In the genomic region with DNA sequence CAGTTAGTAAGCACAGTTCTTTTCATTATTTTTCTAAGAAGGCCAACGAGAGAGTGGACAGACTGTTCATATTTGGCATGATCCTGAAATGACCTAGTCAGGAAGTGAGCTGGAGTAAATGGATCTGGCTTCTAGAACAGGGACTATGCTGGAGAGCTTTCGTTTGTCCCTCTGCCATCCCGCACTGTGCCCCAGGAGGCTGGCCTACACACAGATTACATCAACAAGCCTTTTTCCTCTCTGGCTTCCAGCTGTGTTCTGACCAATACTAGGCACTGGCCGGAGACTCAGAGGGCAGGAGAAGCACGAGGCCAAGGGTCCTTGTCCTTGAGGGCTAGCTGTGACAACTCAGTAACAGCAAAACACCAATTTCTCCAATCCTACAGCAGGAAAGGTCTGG, we compare ENCODE assay signal across 12 cellular contexts.
DNase-seq lines count a peak whose midpoint lies in the region; ATAC-seq, FAIRE-seq and TF ChIP-seq lines count a peak whose summit lies in the region.
"Had no signal": no experiment of that assay in that cellular context is flagged by ENCODE, and none has a peak within 500 bp of the region (broad histone marks: within the 10 kb centered on the region; RNA-seq: fewer than 3 reads in every experiment).

No MANE protein-coding gene starts in this region.

- TF ChIP-seq CTCF in liver (IDR thresholded peaks at IDR 0.05; ENCODE audit: low read depth, low read length, missing input control) (no peak), HepG2 (CRISPR knock-in tag; IDR thresholded peaks at IDR 0.05) (no peak), WERI-Rb-1 (IDR thresholded peaks at IDR 0.05; ENCODE audit: low read depth, low read length) (no peak)

- H3K79me2 ChIP-seq in HepG2 (ENCODE audit: insufficient read depth, low read length): no peaks in the 10 kb centered on the region

- H3K18ac ChIP-seq in mesenchymal stem cell (ENCODE audit: low read depth in 1 of 2, low read length in 2 of 2): no peak overlapping the region

- H3K27ac ChIP-seq in liver (ENCODE audit: low read depth in 1 of 2, low read length in 2 of 2) (no peak overlapping the region), HepG2 (ENCODE audit: extremely low read length, insufficient read depth, low read length) (no peak overlapping the region), mesenchymal stem cell (ENCODE audit: low read length, poor library complexity, severe bottlenecking) (no peak overlapping the region), WERI-Rb-1 (no peak overlapping the region)

- no TSS peak for BruUV-seq in HepG2 (replicated peaks; lab: Mats Ljungman, UMichigan)

- no peak overlapping the region for H2BK120ac ChIP-seq in mesenchymal stem cell (ENCODE audit: low read depth, low read length)

- 73% methylated on average over 5 of the region's 5 CpGs for WGBS in liver
- WGBS in HepG2 (ENCODE audit: low lambda C conversion rate): 74% methylated on average over 5 of the region's 5 CpGs
- WGBS in mesenchymal stem cell: 70% methylated on average over 5 of the region's 5 CpGs

- no peak overlapping the region for H2AFZ ChIP-seq in HepG2 (ENCODE audit: low read length)
- no peak overlapping the region for H2AFZ ChIP-seq in mesenchymal stem cell (ENCODE audit: low read depth, low read length)

- no peaks in the 10 kb centered on the region for H4K20me1 ChIP-seq in HepG2 (ENCODE audit: insufficient read depth, low read length)

- intact Hi-C loops in HepG2 (cut with micrococcal nuclease; ENCODE audit: unreplicated experiment): no loop called here

- peak overlapping the region in 1 of 2 experiments; percentile 2 for H3K14ac ChIP-seq in mesenchymal stem cell (ENCODE audit: low read length in 2 of 2)

- TF ChIP-seq RAD21 in liver (IDR thresholded peaks at IDR 0.05): no peak
- TF ChIP-seq RAD21 in HepG2 (CRISPR knock-in tag; IDR thresholded peaks at IDR 0.05): no peak

- H3K4me3 ChIP-seq in liver (ENCODE audit: low read depth in 1 of 3, low read length in 3 of 3) (no peak overlapping the region), HepG2 (replicated peaks in 1 of 3; ENCODE audit: insufficient read depth in 1 of 3, low read depth in 2 of 3, low read length in 3 of 3) (no peak overlapping the region), mesenchymal stem cell (ENCODE audit: insufficient read depth in 1 of 2, low read depth in 1 of 2, low read length in 2 of 2) (no peak overlapping the region), WERI-Rb-1 (ENCODE audit: low read depth, low read length) (no peak overlapping the region)

- no peak overlapping the region for H2AK5ac ChIP-seq in mesenchymal stem cell (ENCODE audit: low read length, severe bottlenecking)

- no peak for TF ChIP-seq POLR2A in HepG2 (IDR thresholded peaks at IDR 0.05; ENCODE audit: insufficient read depth in 1 of 2, low read depth in 2 of 2, low read length in 2 of 2)

- H3K23ac ChIP-seq in mesenchymal stem cell (ENCODE audit: low read length in 2 of 2): peak overlapping the region in 1 of 2 experiments; percentile 57

- CTCF ChIA-PET in HepG2 (lab: Yijun Ruan, JAX; ENCODE audit: low intra/inter-chr PET ratio, low total read pairs): no interaction called here

- peak overlapping the region; percentile 14 for H4K8ac ChIP-seq in mesenchymal stem cell (ENCODE audit: low read length)

- H3K27me3 ChIP-seq in liver (ENCODE audit: control insufficient read depth in 4 of 4, insufficient read depth in 4 of 4, low read length in 3 of 4): no peaks in the 10 kb centered on the region
- H3K27me3 ChIP-seq in HepG2 (ENCODE audit: control insufficient read depth in 1 of 2, insufficient read depth in 2 of 2, low read length in 2 of 2): no peaks in the 10 kb centered on the region
- no peaks in the 10 kb centered on the region for H3K27me3 ChIP-seq in mesenchymal stem cell (ENCODE audit: control insufficient read depth in 1 of 2, insufficient read depth in 1 of 2, low read length in 2 of 2)
- no peaks in the 10 kb centered on the region for H3K27me3 ChIP-seq in WERI-Rb-1 (ENCODE audit: insufficient read depth, low read depth, severe bottlenecking)

- in situ Hi-C loops in HepG2 (cut with HindIII; ENCODE audit: extremely low pct_ligation_motif_present, low pct_unique_long_range_greater_than_20kb): no loop called here

- H3K9me3 ChIP-seq in liver (ENCODE audit: control insufficient read depth in 4 of 4, low read length in 3 of 4) (no peaks in the 10 kb centered on the region), HepG2 (ENCODE audit: low read length) (no peaks in the 10 kb centered on the region), mesenchymal stem cell (ENCODE audit: control insufficient read depth, low read length) (no peaks in the 10 kb centered on the region), WERI-Rb-1 (ENCODE audit: severe bottlenecking) (no peaks in the 10 kb centered on the region)

- H3K36me3 ChIP-seq in liver (ENCODE audit: control insufficient read depth in 4 of 4, insufficient read depth in 3 of 4, low read depth in 1 of 4, low read length in 3 of 4) (no peaks in the 10 kb centered on the region), HepG2 (replicated peaks in 1 of 2; ENCODE audit: control insufficient read depth in 1 of 2, insufficient read depth in 2 of 2, low read length in 2 of 2) (no peaks in the 10 kb centered on the region), mesenchymal stem cell (ENCODE audit: control insufficient read depth in 1 of 2, insufficient read depth in 2 of 2, low read depth in 1 of 2, low read length in 2 of 2) (peaks cover 4 to 5% of the 10 kb centered on the region in 2 experiments), WERI-Rb-1 (no peaks in the 10 kb centered on the region; the same call in 1 of the 2 replicates)

- no peak for FAIRE-seq in HepG2 (lab: Jason Lieb, UNC)
- FAIRE-seq: GM18507 had no signal

- POLR2A ChIA-PET in HepG2 (lab: Yijun Ruan, JAX): no interaction called here

- no peak overlapping the region for H2BK12ac ChIP-seq in mesenchymal stem cell (ENCODE audit: low read length in 2 of 2)

- no peak overlapping the region for H2BK5ac ChIP-seq in mesenchymal stem cell (ENCODE audit: low read depth, low read length, poor library complexity, severe bottlenecking)

- H2BK15ac ChIP-seq in mesenchymal stem cell (ENCODE audit: low read depth, poor library complexity, severe bottlenecking): no peak overlapping the region

- no peak overlapping the region for H3K4ac ChIP-seq in mesenchymal stem cell (ENCODE audit: low read depth in 1 of 2, low read length in 2 of 2)

- ATAC-seq in HepG2: no peak

- H3K9ac ChIP-seq in liver (ENCODE audit: low read depth in 1 of 2, low read length in 2 of 2) (no peak overlapping the region), HepG2 (ENCODE audit: insufficient read depth, low read depth, low read length) (no peak overlapping the region), mesenchymal stem cell (ENCODE audit: low read length) (peak overlapping the region; percentile 16)

- H3K4me1 ChIP-seq in liver (ENCODE audit: control insufficient read depth in 4 of 4, insufficient read depth in 4 of 4, low read length in 3 of 4) (no peaks in the 10 kb centered on the region), HepG2 (ENCODE audit: insufficient read depth, low read length) (no peaks in the 10 kb centered on the region), mesenchymal stem cell (ENCODE audit: control insufficient read depth, insufficient read depth, low read depth, low read length) (peaks cover 17% of the 10 kb centered on the region)

- DNase-seq in HepG2 (ENCODE audit: low spot score): no peak
- DNase-seq in fibroblast of gingiva (ENCODE audit: low read depth): peak; percentile 91
- peak; percentile 37 for DNase-seq in mesenchymal stem cell
- DNase-seq in SIG-M5 treated with dmso at 0.1 percent for 504 hours (lab: John Stamatoyannopoulos, UW; ENCODE audit: unreplicated experiment): no peak
- no peak for DNase-seq in activated T-cell treated with anti-CD3 and anti-CD28 coated beads, Interleukin-2, amount 50 U/mL, for 48 hours
- DNase-seq in WERI-Rb-1: no peak
- no peak for DNase-seq in activated CD4-positive, alpha-beta T cell treated with anti-CD3 and anti-CD28 coated beads for 48 hours
- DNase-seq: activated CD4-positive, alpha-beta T cell treated with anti-CD3 and anti-CD28 coated beads, Interleukin-2, amount 10 ng/mL, durations not matched to agents 7 days and 5 days; activated gamma-delta T cell; DMS79 had no signal

- H3K4me2 ChIP-seq in HepG2 (ENCODE audit: low read depth, low read length) (no peak overlapping the region), mesenchymal stem cell (ENCODE audit: low read length, poor library complexity, severe bottlenecking) (no peak overlapping the region)

- TF ChIP-seq EP300 in HepG2 (IDR thresholded peaks at IDR 0.05; ENCODE audit: low read depth in 2 of 2, low read length in 2 of 2) (no peak), HepG2 (CRISPR knock-in tag; IDR thresholded peaks at IDR 0.05; ENCODE audit: borderline replicate concordance) (no peak)

- peaks cover 36% of the 10 kb centered on the region for H3K79me1 ChIP-seq in mesenchymal stem cell (replicated peaks; ENCODE audit: low read length, poor library complexity, severe bottlenecking)

- H4K91ac ChIP-seq in mesenchymal stem cell (ENCODE audit: low read length): no peak overlapping the region

TF ChIP-seq in liver, 16 proteins besides CTCF, POLR2A, EP300 and RAD21:
- TF ChIP-seq FOXA2 (IDR thresholded peaks at IDR 0.05): no peak
- peak; percentile 56 for TF ChIP-seq NR2F2 (IDR thresholded peaks at IDR 0.05)

TF ChIP-seq in HepG2, 621 proteins besides CTCF, POLR2A, EP300 and RAD21 (continues in another document):
- TF ChIP-seq SSRP1 (CRISPR knock-in tag; IDR thresholded peaks at IDR 0.05): no peak
- no peak for TF ChIP-seq YEATS4 (CRISPR knock-in tag; IDR thresholded peaks at IDR 0.05; ENCODE audit: borderline replicate concordance)
- TF ChIP-seq STAT6 (CRISPR knock-in tag; IDR thresholded peaks at IDR 0.05; ENCODE audit: borderline replicate concordance): no peak

Comparison
In these comparisons a context has a peak if more than half of its experiments do, and no peak if none do; other contexts are left out.
1. DNase-seq: peak in fibroblast of gingiva (single experiment) and mesenchymal stem cell (single experiment); none in HepG2 (single experiment), SIG-M5 treated with dmso at 0.1 percent for 504 hours (single experiment), activated T-cell treated with anti-CD3 and anti-CD28 coated beads, Interleukin-2, amount 50 U/mL, for 48 hours (0 of 2), WERI-Rb-1 (single experiment) and activated CD4-positive, alpha-beta T cell treated with anti-CD3 and anti-CD28 coated beads for 48 hours (single experiment).